In genomic region chr3:108070356-108070755, GRCh38 we compare ENCODE assay signal across 19 cellular contexts. TPM values are rescaled to one million over a fixed set of nuclear protein-coding genes. Genes with fewer than 3 reads are reported as not detected.
DNase-seq lines count a peak whose midpoint lies in the region; ATAC-seq lines count a peak whose summit lies in the region.
"Had no signal": no experiment of that assay in that cellular context is flagged by ENCODE, and none has a peak within 500 bp of the region (broad histone marks: within the 10 kb centered on the region; RNA-seq: fewer than 3 reads in every experiment).

No MANE protein-coding gene starts in this region.

- no CpG with 5 or more reads among the region's 6 CpGs for WGBS in trophoblast cell (ENCODE audit: extremely low coverage, insufficient coverage, insufficient read length)

- no peak overlapping the region for H2AFZ ChIP-seq in trophoblast cell (ENCODE audit: insufficient read depth, low read length, poor library complexity)
- H2AFZ ChIP-seq: GM23248 had no signal

- peaks cover 80% of the 10 kb centered on the region for H3K4me1 Mint-ChIP-seq in activated T-cell treated with anti-CD3 and anti-CD28 coated beads, Interleukin-2, amount 50 U/mL, for 72 hours (ENCODE audit: low read depth)
- H3K4me1 Mint-ChIP-seq in CD8-positive, alpha-beta memory T cell, result peaks cover 75 to 94% (median 88%) of the 10 kb centered on the region in 3 donors
- peaks cover 50% of the 10 kb centered on the region for H3K4me1 Mint-ChIP-seq in activated naive CD8-positive, alpha-beta T cell treated with anti-CD3 and anti-CD28 coated beads, Interleukin-2, amount 10 ng/mL, durations not matched to agents 7 days and 5 days
- H3K4me1 Mint-ChIP-seq in stimulated activated memory B cell treated with anti-CD40 and anti-IgM and Interleukin-4, amounts not matched to agents 10 μg/mL and 1 μg/mL and 100 μg/mL, for 72 hours, result peaks cover 72% of the 10 kb centered on the region

- POLR2A ChIA-PET in CD8-positive, alpha-beta memory T cell (lab: Charles Lee), result no interaction called here
- POLR2A ChIA-PET in activated naive CD8-positive, alpha-beta T cell treated with anti-CD3 and anti-CD28 coated beads, Interleukin-2, amount 10 ng/mL, durations not matched to agents 7 days and 5 days (lab: Charles Lee), result no interaction called here

- H2BK12ac ChIP-seq in trophoblast cell (ENCODE audit: low read length), result no peak overlapping the region

- H3K23ac ChIP-seq in trophoblast cell (ENCODE audit: low read length), result no peak overlapping the region

- no peak overlapping the region for H3K4ac ChIP-seq in trophoblast cell (ENCODE audit: low read depth, low read length)

- H3K4me1 ChIP-seq in CD8-positive, alpha-beta memory T cell (ENCODE audit: insufficient read depth, low read length), result peaks cover 63% of the 10 kb centered on the region
- peaks cover 0 to 2% of the 10 kb centered on the region in 2 experiments for H3K4me1 ChIP-seq in trophoblast cell (ENCODE audit: control insufficient read depth in 1 of 2, insufficient read depth in 2 of 2, low read length in 2 of 2)
- H3K4me1 ChIP-seq: HAP-1 had no signal

- H4K8ac ChIP-seq in trophoblast cell (ENCODE audit: low read depth, low read length), result no peak overlapping the region

- H3K9ac ChIP-seq in trophoblast cell (ENCODE audit: low read length), result no peak overlapping the region
- H3K9ac ChIP-seq: GM23248 had no signal

- H3K9me3 ChIP-seq in CD8-positive, alpha-beta memory T cell (ENCODE audit: low read length), result no peaks in the 10 kb centered on the region
- H3K9me3 ChIP-seq in trophoblast cell (ENCODE audit: insufficient read depth, low read depth, low read length), result no peaks in the 10 kb centered on the region
- H3K9me3 ChIP-seq: HAP-1 had no signal

- no peak overlapping the region for H2AK5ac ChIP-seq in trophoblast cell (ENCODE audit: low read length)

- no peak overlapping the region for H3K4me3 ChIP-seq in CD8-positive, alpha-beta memory T cell (ENCODE audit: low read length)
- no peak overlapping the region for H3K4me3 ChIP-seq in trophoblast cell (ENCODE audit: low read depth, low read length)
- H3K4me3 ChIP-seq: GM23248, HAP-1 had no signal

- H4K91ac ChIP-seq in trophoblast cell (ENCODE audit: low read depth, low read length), result no peak overlapping the region

- no peak for DNase-seq in activated T-cell treated with anti-CD3 and anti-CD28 coated beads, Interleukin-2, amount 50 U/mL, for 72 hours
- no peak for DNase-seq in activated T-cell treated with anti-CD3 and anti-CD28 coated beads, Interleukin-2, amount 50 U/mL, for 48 hours
- DNase-seq in CD8-positive, alpha-beta memory T cell, result no peak
- DNase-seq in activated naive CD8-positive, alpha-beta T cell treated with anti-CD3 and anti-CD28 coated beads, Interleukin-2, amount 10 ng/mL, durations not matched to agents 7 days and 5 days, result no peak
- DNase-seq in islet precursor cell (no peak), trophoblast cell (no peak)
- DNase-seq: DMS79 treated with DMSO at 0.1 percent for 48 hours, GM23248, Karpas-422, NCI-H1417 treated with DMSO at 0.1 percent for 48 hours, NCI-H1930, NCI-H226, NCI-H524, NCI-H82, SHP77 treated with DMSO at 0.1 percent for 48 hours had no signal

- H3K79me2 ChIP-seq in trophoblast cell (ENCODE audit: control insufficient read depth, insufficient read depth, low read length, poor library complexity), result no peaks in the 10 kb centered on the region

- H3K36me3 ChIP-seq in CD8-positive, alpha-beta memory T cell (ENCODE audit: insufficient read depth, low read length), result peaks cover 14% of the 10 kb centered on the region
- peaks cover 0 to 4% of the 10 kb centered on the region in 2 experiments for H3K36me3 ChIP-seq in trophoblast cell (ENCODE audit: control insufficient read depth in 1 of 2, insufficient read depth in 2 of 2, low read length in 2 of 2)
- H3K36me3 ChIP-seq: HAP-1 had no signal

- H3K14ac ChIP-seq in trophoblast cell (ENCODE audit: low read length), result no peak overlapping the region

- no peak overlapping the region for H2BK5ac ChIP-seq in trophoblast cell (ENCODE audit: low read depth, low read length, poor library complexity)

- H3K4me2 ChIP-seq in trophoblast cell (ENCODE audit: low read length), result no peak overlapping the region

- H3K36me3 Mint-ChIP-seq in activated T-cell treated with anti-CD3 and anti-CD28 coated beads, Interleukin-2, amount 50 U/mL, for 72 hours (ENCODE audit: insufficient read depth in 2 of 2), result peaks cover 18 to 35% of the 10 kb centered on the region in 2 donors
- peaks cover 6 to 84% (median 22%) of the 10 kb centered on the region in 3 donors for H3K36me3 Mint-ChIP-seq in CD8-positive, alpha-beta memory T cell
- peaks cover 43% of the 10 kb centered on the region for H3K36me3 Mint-ChIP-seq in activated naive CD8-positive, alpha-beta T cell treated with anti-CD3 and anti-CD28 coated beads, Interleukin-2, amount 10 ng/mL, durations not matched to agents 7 days and 5 days
- peaks cover 61% of the 10 kb centered on the region for H3K36me3 Mint-ChIP-seq in stimulated activated memory B cell treated with anti-CD40 and anti-IgM and Interleukin-4, amounts not matched to agents 10 μg/mL and 1 μg/mL and 100 μg/mL, for 72 hours

- H3K4me3 Mint-ChIP-seq in activated T-cell treated with anti-CD3 and anti-CD28 coated beads, Interleukin-2, amount 50 U/mL, for 72 hours, result no peak overlapping the region
- no peak overlapping the region for H3K4me3 Mint-ChIP-seq in CD8-positive, alpha-beta memory T cell
- H3K4me3 Mint-ChIP-seq in activated naive CD8-positive, alpha-beta T cell treated with anti-CD3 and anti-CD28 coated beads, Interleukin-2, amount 10 ng/mL, durations not matched to agents 7 days and 5 days, result no peak overlapping the region
- H3K4me3 Mint-ChIP-seq in stimulated activated memory B cell treated with anti-CD40 and anti-IgM and Interleukin-4, amounts not matched to agents 10 μg/mL and 1 μg/mL and 100 μg/mL, for 72 hours, result no peak overlapping the region

- ATAC-seq in activated T-cell treated with anti-CD3 and anti-CD28 coated beads, Interleukin-2, amount 50 U/mL, for 72 hours (replicated peaks in 1 of 2), result no peak
- ATAC-seq in activated naive CD8-positive, alpha-beta T cell treated with anti-CD3 and anti-CD28 coated beads, Interleukin-2, amount 10 ng/mL, durations not matched to agents 7 days and 5 days (ENCODE audit: low read depth), result no peak
- no peak for ATAC-seq in stimulated activated memory B cell treated with anti-CD40 and anti-IgM and Interleukin-4, amounts not matched to agents 10 μg/mL and 1 μg/mL and 100 μg/mL, for 72 hours
- ATAC-seq in HG02970 (IDR thresholded peaks at IDR 0.05; ENCODE audit: low FRiP score, unreplicated experiment), result no peak

- H3K27ac ChIP-seq in CD8-positive, alpha-beta memory T cell (ENCODE audit: low read depth, low read length), result no peak overlapping the region
- H3K27ac ChIP-seq in trophoblast cell (ENCODE audit: low read depth, low read length), result no peak overlapping the region
- H3K27ac ChIP-seq: GM23248, HL-60 had no signal

- no peak overlapping the region for H3K18ac ChIP-seq in trophoblast cell (ENCODE audit: low read length)

- no peaks in the 10 kb centered on the region for H3K9me3 Mint-ChIP-seq in activated T-cell treated with anti-CD3 and anti-CD28 coated beads, Interleukin-2, amount 50 U/mL, for 72 hours
- H3K9me3 Mint-ChIP-seq in CD8-positive, alpha-beta memory T cell, result no peaks in the 10 kb centered on the region
- no peaks in the 10 kb centered on the region for H3K9me3 Mint-ChIP-seq in activated naive CD8-positive, alpha-beta T cell treated with anti-CD3 and anti-CD28 coated beads, Interleukin-2, amount 10 ng/mL, durations not matched to agents 7 days and 5 days
- no peaks in the 10 kb centered on the region for H3K9me3 Mint-ChIP-seq in stimulated activated memory B cell treated with anti-CD40 and anti-IgM and Interleukin-4, amounts not matched to agents 10 μg/mL and 1 μg/mL and 100 μg/mL, for 72 hours

- no peak overlapping the region for H2BK120ac ChIP-seq in trophoblast cell (ENCODE audit: insufficient read depth, low read length, poor library complexity)

- CTCF ChIA-PET in CD8-positive, alpha-beta memory T cell (lab: Charles Lee), result interaction anchor here (1.1 to 1.3 kb wide), 2 partner anchors 18 to 143 kb away, joined by 3 to 4 read pairs; no protein-coding TSS in a partner anchor

- no peaks in the 10 kb centered on the region for H3K79me1 ChIP-seq in trophoblast cell (ENCODE audit: low read length)

- H4K12ac ChIP-seq in trophoblast cell (ENCODE audit: low read depth, low read length), result no peak overlapping the region

- no peaks in the 10 kb centered on the region for H3K27me3 ChIP-seq in CD8-positive, alpha-beta memory T cell (ENCODE audit: insufficient read depth, low read length, poor library complexity, severe bottlenecking)
- H3K27me3 ChIP-seq in trophoblast cell (ENCODE audit: insufficient read depth, low read length), result no peaks in the 10 kb centered on the region

- peak overlapping the region; percentile 81 for H3K27ac Mint-ChIP-seq in activated T-cell treated with anti-CD3 and anti-CD28 coated beads, Interleukin-2, amount 50 U/mL, for 72 hours
- peak overlapping the region in 6 of 8 donors; percentile 15 to 83 (median 64) for H3K27ac Mint-ChIP-seq in CD8-positive, alpha-beta memory T cell
- peak overlapping the region; percentile 26 for H3K27ac Mint-ChIP-seq in activated naive CD8-positive, alpha-beta T cell treated with anti-CD3 and anti-CD28 coated beads, Interleukin-2, amount 10 ng/mL, durations not matched to agents 7 days and 5 days
- H3K27ac Mint-ChIP-seq in stimulated activated memory B cell treated with anti-CD40 and anti-IgM and Interleukin-4, amounts not matched to agents 10 μg/mL and 1 μg/mL and 100 μg/mL, for 72 hours, result peak overlapping the region; percentile 69

- H3K27me3 Mint-ChIP-seq in activated T-cell treated with anti-CD3 and anti-CD28 coated beads, Interleukin-2, amount 50 U/mL, for 72 hours (ENCODE audit: low read depth), result no peaks in the 10 kb centered on the region
- no peaks in the 10 kb centered on the region for H3K27me3 Mint-ChIP-seq in CD8-positive, alpha-beta memory T cell
- no peaks in the 10 kb centered on the region for H3K27me3 Mint-ChIP-seq in activated naive CD8-positive, alpha-beta T cell treated with anti-CD3 and anti-CD28 coated beads, Interleukin-2, amount 10 ng/mL, durations not matched to agents 7 days and 5 days
- H3K27me3 Mint-ChIP-seq in stimulated activated memory B cell treated with anti-CD40 and anti-IgM and Interleukin-4, amounts not matched to agents 10 μg/mL and 1 μg/mL and 100 μg/mL, for 72 hours, result no peaks in the 10 kb centered on the region

RNA-seq across cellular contexts. Expression of gene CD47, which starts 20.5 kb away (rescaled TPM):
- total RNA-seq in activated T-cell treated with anti-CD3 and anti-CD28 coated beads, Interleukin-2, amount 50 U/mL, for 72 hours, result 100 to 1,000 TPM; 139 to 153 TPM
- 100 to 1,000 TPM; 126 to 131 TPM for total RNA-seq in CD8-positive, alpha-beta memory T cell
- 232 TPM for polyA plus RNA-seq in CD8-positive, alpha-beta memory T cell
- total RNA-seq in activated naive CD8-positive, alpha-beta T cell treated with anti-CD3 and anti-CD28 coated beads, Interleukin-2, amount 10 ng/mL, durations not matched to agents 7 days and 5 days, result 100 to 1,000 TPM; 154 to 157 TPM
- 70.6 and 73.9 TPM in 2 replicates for polyA plus RNA-seq in trophoblast cell (2013)

Comparison
In these comparisons a context has a peak if more than half of its experiments do, and no peak if none do; other contexts are left out.
1. H3K27ac Mint-ChIP-seq: peak in every context shown above with its lines; median percentile 81 in activated T-cell treated with anti-CD3 and anti-CD28 coated beads, Interleukin-2, amount 50 U/mL, for 72 hours; 69 in stimulated activated memory B cell treated with anti-CD40 and anti-IgM and Interleukin-4, amounts not matched to agents 10 μg/mL and 1 μg/mL and 100 μg/mL, for 72 hours; 64 in CD8-positive, alpha-beta memory T cell; 26 in activated naive CD8-positive, alpha-beta T cell treated with anti-CD3 and anti-CD28 coated beads, Interleukin-2, amount 10 ng/mL, durations not matched to agents 7 days and 5 days.